Comparison of ENCODE assay signal across 1 cellular context in the genomic region with DNA sequence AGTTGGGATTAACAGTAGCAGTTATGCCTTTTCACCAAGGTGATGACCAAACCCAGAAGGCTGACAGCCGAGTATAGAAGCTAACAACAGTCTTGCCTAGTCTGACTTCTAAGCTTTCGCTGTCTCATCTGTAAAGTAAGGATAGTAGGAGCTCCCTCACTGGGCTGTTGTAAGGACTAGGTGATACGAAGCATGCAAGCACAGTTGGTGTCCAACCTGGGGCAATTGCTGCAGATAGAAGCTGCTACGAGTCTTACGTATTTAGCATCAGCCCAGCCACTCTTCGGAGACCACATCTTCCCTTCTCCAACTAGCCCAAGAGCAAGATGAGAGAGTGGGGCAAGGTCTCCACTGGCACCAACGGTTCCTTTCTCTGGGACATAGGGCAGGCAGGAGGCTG.
TF ChIP-seq lines count a peak whose summit lies in the region.

No MANE protein-coding gene starts in this region.

TF ChIP-seq in HepG2, 621 proteins besides CTCF, POLR2A, EP300 and RAD21:
- TF ChIP-seq ZNF782 (CRISPR knock-in tag; IDR thresholded peaks at IDR 0.05; ENCODE audit: borderline replicate concordance) (no peak), SALL2 (CRISPR knock-in tag; IDR thresholded peaks at IDR 0.05) (no peak), STAT5B (CRISPR knock-in tag; IDR thresholded peaks at IDR 0.05) (no peak), ZNF367 (CRISPR knock-in tag; IDR thresholded peaks at IDR 0.05; ENCODE audit: borderline replicate concordance) (no peak), JUN (CRISPR knock-in tag; IDR thresholded peaks at IDR 0.05) (no peak), REPIN1 (CRISPR knock-in tag; IDR thresholded peaks at IDR 0.05; ENCODE audit: borderline replicate concordance, low read depth) (no peak), RAD51 (IDR thresholded peaks at IDR 0.05; ENCODE audit: borderline replicate concordance) (no peak), ZNF468 (CRISPR knock-in tag; IDR thresholded peaks at IDR 0.05) (no peak), ASH2L (IDR thresholded peaks at IDR 0.05; ENCODE audit: insufficient read length, low read depth, low read length) (no peak), RBM39 (IDR thresholded peaks at IDR 0.05; ENCODE audit: low read depth, low read length, poor library complexity, severe bottlenecking) (no peak), PAX8 (CRISPR knock-in tag; IDR thresholded peaks at IDR 0.05; ENCODE audit: borderline replicate concordance) (no peak), ZSCAN21 (CRISPR knock-in tag; IDR thresholded peaks at IDR 0.05; ENCODE audit: borderline replicate concordance) (no peak), JDP2 (CRISPR knock-in tag; IDR thresholded peaks at IDR 0.05; ENCODE audit: borderline replicate concordance) (no peak), ISX (CRISPR knock-in tag; conservative IDR thresholded peaks at IDR 0.05) (no peak)
- TF ChIP-seq, protein P1, sequence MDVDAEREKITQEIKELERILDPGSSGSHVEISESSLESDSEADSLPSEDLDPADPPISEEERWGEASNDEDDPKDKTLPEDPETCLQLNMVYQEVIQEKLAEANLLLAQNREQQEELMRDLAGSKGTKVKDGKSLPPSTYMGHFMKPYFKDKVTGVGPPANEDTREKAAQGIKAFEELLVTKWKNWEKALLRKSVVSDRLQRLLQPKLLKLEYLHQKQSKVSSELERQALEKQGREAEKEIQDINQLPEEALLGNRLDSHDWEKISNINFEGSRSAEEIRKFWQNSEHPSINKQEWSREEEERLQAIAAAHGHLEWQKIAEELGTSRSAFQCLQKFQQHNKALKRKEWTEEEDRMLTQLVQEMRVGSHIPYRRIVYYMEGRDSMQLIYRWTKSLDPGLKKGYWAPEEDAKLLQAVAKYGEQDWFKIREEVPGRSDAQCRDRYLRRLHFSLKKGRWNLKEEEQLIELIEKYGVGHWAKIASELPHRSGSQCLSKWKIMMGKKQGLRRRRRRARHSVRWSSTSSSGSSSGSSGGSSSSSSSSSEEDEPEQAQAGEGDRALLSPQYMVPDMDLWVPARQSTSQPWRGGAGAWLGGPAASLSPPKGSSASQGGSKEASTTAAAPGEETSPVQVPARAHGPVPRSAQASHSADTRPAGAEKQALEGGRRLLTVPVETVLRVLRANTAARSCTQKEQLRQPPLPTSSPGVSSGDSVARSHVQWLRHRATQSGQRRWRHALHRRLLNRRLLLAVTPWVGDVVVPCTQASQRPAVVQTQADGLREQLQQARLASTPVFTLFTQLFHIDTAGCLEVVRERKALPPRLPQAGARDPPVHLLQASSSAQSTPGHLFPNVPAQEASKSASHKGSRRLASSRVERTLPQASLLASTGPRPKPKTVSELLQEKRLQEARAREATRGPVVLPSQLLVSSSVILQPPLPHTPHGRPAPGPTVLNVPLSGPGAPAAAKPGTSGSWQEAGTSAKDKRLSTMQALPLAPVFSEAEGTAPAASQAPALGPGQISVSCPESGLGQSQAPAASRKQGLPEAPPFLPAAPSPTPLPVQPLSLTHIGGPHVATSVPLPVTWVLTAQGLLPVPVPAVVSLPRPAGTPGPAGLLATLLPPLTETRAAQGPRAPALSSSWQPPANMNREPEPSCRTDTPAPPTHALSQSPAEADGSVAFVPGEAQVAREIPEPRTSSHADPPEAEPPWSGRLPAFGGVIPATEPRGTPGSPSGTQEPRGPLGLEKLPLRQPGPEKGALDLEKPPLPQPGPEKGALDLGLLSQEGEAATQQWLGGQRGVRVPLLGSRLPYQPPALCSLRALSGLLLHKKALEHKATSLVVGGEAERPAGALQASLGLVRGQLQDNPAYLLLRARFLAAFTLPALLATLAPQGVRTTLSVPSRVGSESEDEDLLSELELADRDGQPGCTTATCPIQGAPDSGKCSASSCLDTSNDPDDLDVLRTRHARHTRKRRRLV (CRISPR knock-in tag; IDR thresholded peaks at IDR 0.05): no peak
- TF ChIP-seq, protein P2, sequence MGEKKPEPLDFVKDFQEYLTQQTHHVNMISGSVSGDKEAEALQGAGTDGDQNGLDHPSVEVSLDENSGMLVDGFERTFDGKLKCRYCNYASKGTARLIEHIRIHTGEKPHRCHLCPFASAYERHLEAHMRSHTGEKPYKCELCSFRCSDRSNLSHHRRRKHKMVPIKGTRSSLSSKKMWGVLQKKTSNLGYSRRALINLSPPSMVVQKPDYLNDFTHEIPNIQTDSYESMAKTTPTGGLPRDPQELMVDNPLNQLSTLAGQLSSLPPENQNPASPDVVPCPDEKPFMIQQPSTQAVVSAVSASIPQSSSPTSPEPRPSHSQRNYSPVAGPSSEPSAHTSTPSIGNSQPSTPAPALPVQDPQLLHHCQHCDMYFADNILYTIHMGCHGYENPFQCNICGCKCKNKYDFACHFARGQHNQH (CRISPR knock-in tag; IDR thresholded peaks at IDR 0.05): no peak
- TF ChIP-seq, protein P3, sequence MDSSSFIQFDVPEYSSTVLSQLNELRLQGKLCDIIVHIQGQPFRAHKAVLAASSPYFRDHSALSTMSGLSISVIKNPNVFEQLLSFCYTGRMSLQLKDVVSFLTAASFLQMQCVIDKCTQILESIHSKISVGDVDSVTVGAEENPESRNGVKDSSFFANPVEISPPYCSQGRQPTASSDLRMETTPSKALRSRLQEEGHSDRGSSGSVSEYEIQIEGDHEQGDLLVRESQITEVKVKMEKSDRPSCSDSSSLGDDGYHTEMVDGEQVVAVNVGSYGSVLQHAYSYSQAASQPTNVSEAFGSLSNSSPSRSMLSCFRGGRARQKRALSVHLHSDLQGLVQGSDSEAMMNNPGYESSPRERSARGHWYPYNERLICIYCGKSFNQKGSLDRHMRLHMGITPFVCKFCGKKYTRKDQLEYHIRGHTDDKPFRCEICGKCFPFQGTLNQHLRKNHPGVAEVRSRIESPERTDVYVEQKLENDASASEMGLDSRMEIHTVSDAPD (CRISPR knock-in tag; IDR thresholded peaks at IDR 0.05): no peak
- TF ChIP-seq, protein P4, sequence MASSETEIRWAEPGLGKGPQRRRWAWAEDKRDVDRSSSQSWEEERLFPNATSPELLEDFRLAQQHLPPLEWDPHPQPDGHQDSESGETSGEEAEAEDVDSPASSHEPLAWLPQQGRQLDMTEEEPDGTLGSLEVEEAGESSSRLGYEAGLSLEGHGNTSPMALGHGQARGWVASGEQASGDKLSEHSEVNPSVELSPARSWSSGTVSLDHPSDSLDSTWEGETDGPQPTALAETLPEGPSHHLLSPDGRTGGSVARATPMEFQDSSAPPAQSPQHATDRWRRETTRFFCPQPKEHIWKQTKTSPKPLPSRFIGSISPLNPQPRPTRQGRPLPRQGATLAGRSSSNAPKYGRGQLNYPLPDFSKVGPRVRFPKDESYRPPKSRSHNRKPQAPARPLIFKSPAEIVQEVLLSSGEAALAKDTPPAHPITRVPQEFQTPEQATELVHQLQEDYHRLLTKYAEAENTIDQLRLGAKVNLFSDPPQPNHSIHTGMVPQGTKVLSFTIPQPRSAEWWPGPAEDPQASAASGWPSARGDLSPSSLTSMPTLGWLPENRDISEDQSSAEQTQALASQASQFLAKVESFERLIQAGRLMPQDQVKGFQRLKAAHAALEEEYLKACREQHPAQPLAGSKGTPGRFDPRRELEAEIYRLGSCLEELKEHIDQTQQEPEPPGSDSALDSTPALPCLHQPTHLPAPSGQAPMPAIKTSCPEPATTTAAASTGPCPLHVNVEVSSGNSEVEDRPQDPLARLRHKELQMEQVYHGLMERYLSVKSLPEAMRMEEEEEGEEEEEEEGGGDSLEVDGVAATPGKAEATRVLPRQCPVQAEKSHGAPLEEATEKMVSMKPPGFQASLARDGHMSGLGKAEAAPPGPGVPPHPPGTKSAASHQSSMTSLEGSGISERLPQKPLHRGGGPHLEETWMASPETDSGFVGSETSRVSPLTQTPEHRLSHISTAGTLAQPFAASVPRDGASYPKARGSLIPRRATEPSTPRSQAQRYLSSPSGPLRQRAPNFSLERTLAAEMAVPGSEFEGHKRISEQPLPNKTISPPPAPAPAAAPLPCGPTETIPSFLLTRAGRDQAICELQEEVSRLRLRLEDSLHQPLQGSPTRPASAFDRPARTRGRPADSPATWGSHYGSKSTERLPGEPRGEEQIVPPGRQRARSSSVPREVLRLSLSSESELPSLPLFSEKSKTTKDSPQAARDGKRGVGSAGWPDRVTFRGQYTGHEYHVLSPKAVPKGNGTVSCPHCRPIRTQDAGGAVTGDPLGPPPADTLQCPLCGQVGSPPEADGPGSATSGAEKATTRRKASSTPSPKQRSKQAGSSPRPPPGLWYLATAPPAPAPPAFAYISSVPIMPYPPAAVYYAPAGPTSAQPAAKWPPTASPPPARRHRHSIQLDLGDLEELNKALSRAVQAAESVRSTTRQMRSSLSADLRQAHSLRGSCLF (CRISPR knock-in tag; IDR thresholded peaks at IDR 0.05; ENCODE audit: borderline replicate concordance): no peak
- TF ChIP-seq, protein P5, sequence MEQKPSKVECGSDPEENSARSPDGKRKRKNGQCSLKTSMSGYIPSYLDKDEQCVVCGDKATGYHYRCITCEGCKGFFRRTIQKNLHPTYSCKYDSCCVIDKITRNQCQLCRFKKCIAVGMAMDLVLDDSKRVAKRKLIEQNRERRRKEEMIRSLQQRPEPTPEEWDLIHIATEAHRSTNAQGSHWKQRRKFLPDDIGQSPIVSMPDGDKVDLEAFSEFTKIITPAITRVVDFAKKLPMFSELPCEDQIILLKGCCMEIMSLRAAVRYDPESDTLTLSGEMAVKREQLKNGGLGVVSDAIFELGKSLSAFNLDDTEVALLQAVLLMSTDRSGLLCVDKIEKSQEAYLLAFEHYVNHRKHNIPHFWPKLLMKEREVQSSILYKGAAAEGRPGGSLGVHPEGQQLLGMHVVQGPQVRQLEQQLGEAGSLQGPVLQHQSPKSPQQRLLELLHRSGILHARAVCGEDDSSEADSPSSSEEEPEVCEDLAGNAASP (CRISPR knock-in tag; IDR thresholded peaks at IDR 0.05; ENCODE audit: borderline replicate concordance): no peak
- TF ChIP-seq, protein P6, sequence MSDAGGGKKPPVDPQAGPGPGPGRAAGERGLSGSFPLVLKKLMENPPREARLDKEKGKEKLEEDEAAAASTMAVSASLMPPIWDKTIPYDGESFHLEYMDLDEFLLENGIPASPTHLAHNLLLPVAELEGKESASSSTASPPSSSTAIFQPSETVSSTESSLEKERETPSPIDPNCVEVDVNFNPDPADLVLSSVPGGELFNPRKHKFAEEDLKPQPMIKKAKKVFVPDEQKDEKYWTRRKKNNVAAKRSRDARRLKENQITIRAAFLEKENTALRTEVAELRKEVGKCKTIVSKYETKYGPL (CRISPR knock-in tag; IDR thresholded peaks at IDR 0.05): no peak
